ENCODE assay signal across 8 cellular contexts in genomic region chr17:2511462-2512369, GRCh38. TPM values are rescaled to one million over a fixed set of nuclear protein-coding genes. Genes with fewer than 3 reads are reported as not detected.
DNase-seq lines count a peak whose midpoint lies in the region; ATAC-seq and TF ChIP-seq lines count a peak whose summit lies in the region.

TSS of gene METTL16 (minus strand) at chr17:2511888. CDS start at chr17:2502331, 9,557 bp downstream.

- TF ChIP-seq CTCF in coronary artery (IDR thresholded peaks at IDR 0.05), result no peak

- H3K4me3 ChIP-seq in coronary artery, result peak within 1 kb of the TSS; percentile 83

- intact Hi-C loops in left colon (cut with DNase I, micrococcal nuclease), result no loop called here

- ATAC-seq in GM19351 (IDR thresholded peaks at IDR 0.05; ENCODE audit: unreplicated experiment), result peak; percentile 99
- ATAC-seq in HG03520 (IDR thresholded peaks at IDR 0.05; ENCODE audit: unreplicated experiment), result peak; percentile 96
- ATAC-seq in left colon, result peak; percentile 99

- peak within 1 kb of the TSS; percentile 57 to 90 for H3K27ac ChIP-seq in coronary artery

- peak; percentile 58 to 96 (median 84) for DNase-seq in C1 segment of cervical spinal cord (lab: John Stamatoyannopoulos, UW)
- DNase-seq in NCI-H526 treated with DMSO at 0.1 percent for 48 hours (lab: John Stamatoyannopoulos, UW), result peak; percentile 92
- peak; percentile 99 for DNase-seq in activated CD4-positive, alpha-beta T cell treated with anti-CD3 and anti-CD28 coated beads for 48 hours
- peak; percentile 97 for DNase-seq in coronary artery (ENCODE audit: low spot score)
- peak; percentile 98 to 100 for DNase-seq in left colon
- peak; percentile 99 for DNase-seq in stimulated activated CD4-positive, alpha-beta T cell treated with anti-CD3 and anti-CD28 coated beads, Interleukin-1b, Interleukin-23, amount 100 ng/mL, for 48 hours

RNA-seq across cellular contexts. Expression of gene METTL16, which starts in this region (rescaled TPM):
- 10 to 100 TPM; 13.7 to 14.2 TPM for total RNA-seq in left colon

Comparison
In these comparisons a context has a peak if more than half of its experiments do, and no peak if none do; other contexts are left out.
1. Peak in every context shown above with its lines: DNase-seq, ATAC-seq, H3K4me3 ChIP-seq and H3K27ac ChIP-seq.